18 cellular contexts compared by ENCODE assay signal in genomic region chr7:12942599-12942998, GRCh38.
A peak's percentile ranks its signal among the peaks of the same experiment; 100 is the strongest.
DNase-seq lines count a peak whose midpoint lies in the region; FAIRE-seq and TF ChIP-seq lines count a peak whose summit lies in the region.
"Had no signal": no experiment of that assay in that cellular context is flagged by ENCODE, and none has a peak within 500 bp of the region (broad histone marks: within the 10 kb centered on the region; RNA-seq: fewer than 3 reads in every experiment).

No MANE protein-coding gene starts in this region.

- dilution Hi-C loops in keratinocyte (cut with MboI; ENCODE audit: extremely low pct_ligation_motif_present, low sequenced_read_pairs) = no loop called here

- no peak overlapping the region for H3K4me3 Mint-ChIP-seq in activated naive CD8-positive, alpha-beta T cell treated with anti-CD3 and anti-CD28 coated beads for 36 hours
- H3K4me3 Mint-ChIP-seq: activated naive CD4-positive, alpha-beta T cell treated with anti-CD3 and anti-CD28 coated beads, Interleukin-2, amount 50 U/mL, for 24 hours; dendritic cell treated with granulocyte-macrophage colony-stimulating factor and Interleukin-4, amounts not matched to agents 40 ng/mL and 50 ng/mL, for 4 days; naive thymus-derived CD4-positive, alpha-beta T cell had no signal

- H2AFZ ChIP-seq in keratinocyte (ENCODE audit: control insufficient read depth, low read length) = peak overlapping the region; percentile 14
- H2AFZ ChIP-seq: PC-9 had no signal

- H3K36me3 Mint-ChIP-seq in activated naive CD8-positive, alpha-beta T cell treated with anti-CD3 and anti-CD28 coated beads for 36 hours = no peaks in the 10 kb centered on the region
- H3K36me3 Mint-ChIP-seq: activated naive CD4-positive, alpha-beta T cell treated with anti-CD3 and anti-CD28 coated beads, Interleukin-2, amount 50 U/mL, for 24 hours; naive thymus-derived CD4-positive, alpha-beta T cell had no signal

- H3K27ac ChIP-seq in keratinocyte (ENCODE audit: control insufficient read depth, insufficient read depth, low read length) = peak overlapping the region; percentile 85
- peak overlapping the region; percentile 22 to 50 (median 44) for H3K27ac ChIP-seq in transverse colon
- H3K27ac ChIP-seq: PC-9, upper lobe of left lung had no signal

- H3K4me3 ChIP-seq in keratinocyte (ENCODE audit: control insufficient read depth in 2 of 3, extremely low read depth in 1 of 3, insufficient read depth in 2 of 3, low read depth in 1 of 3, low read length in 3 of 3) = no peak overlapping the region
- no peak overlapping the region for H3K4me3 ChIP-seq in transverse colon
- H3K4me3 ChIP-seq: PC-9, upper lobe of left lung had no signal

- H3K79me2 ChIP-seq in keratinocyte (ENCODE audit: control insufficient read depth, insufficient read depth, low read length) = no peaks in the 10 kb centered on the region

- peaks cover 29% of the 10 kb centered on the region for H3K4me1 ChIP-seq in keratinocyte (ENCODE audit: control insufficient read depth, extremely low read depth, insufficient read depth, low read length)
- H3K4me1 ChIP-seq in transverse colon = peaks cover 0 to 19% (median 0%) of the 10 kb centered on the region in 4 donors
- H3K4me1 ChIP-seq: upper lobe of left lung had no signal

- no peaks in the 10 kb centered on the region for H3K9me1 ChIP-seq in keratinocyte (ENCODE audit: control insufficient read depth, extremely low read depth, insufficient read depth, low read length)

- TF ChIP-seq POLR2A in transverse colon (IDR thresholded peaks at IDR 0.05) = no peak

- no peaks in the 10 kb centered on the region for H3K9me3 Mint-ChIP-seq in activated naive CD8-positive, alpha-beta T cell treated with anti-CD3 and anti-CD28 coated beads for 36 hours
- H3K9me3 Mint-ChIP-seq: activated naive CD4-positive, alpha-beta T cell treated with anti-CD3 and anti-CD28 coated beads, Interleukin-2, amount 50 U/mL, for 24 hours had no signal

- no peak for FAIRE-seq in keratinocyte (lab: Jason Lieb, UNC)
- FAIRE-seq: A204.1, D721Med had no signal

- H3K27me3 ChIP-seq in keratinocyte (ENCODE audit: control insufficient read depth, extremely low read depth, insufficient read depth, low read length) (no peaks in the 10 kb centered on the region), transverse colon (no peaks in the 10 kb centered on the region)
- H3K27me3 ChIP-seq: upper lobe of left lung had no signal

- in situ Hi-C loops in transverse colon (cut with MboI; ENCODE audit: low pct_ligation_motif_present in 1 of 4, low pct_unique_long_range_greater_than_20kb in 1 of 4, low sequenced_read_pairs in 3 of 4) = no loop called here

- H3K27ac Mint-ChIP-seq in activated naive CD8-positive, alpha-beta T cell treated with anti-CD3 and anti-CD28 coated beads for 36 hours = no peak overlapping the region
- H3K27ac Mint-ChIP-seq: activated naive CD4-positive, alpha-beta T cell treated with anti-CD3 and anti-CD28 coated beads, Interleukin-2, amount 50 U/mL, for 24 hours; dendritic cell treated with granulocyte-macrophage colony-stimulating factor and Interleukin-4, amounts not matched to agents 40 ng/mL and 50 ng/mL, for 4 days; naive thymus-derived CD4-positive, alpha-beta T cell had no signal

- H3K27me3 Mint-ChIP-seq in activated naive CD8-positive, alpha-beta T cell treated with anti-CD3 and anti-CD28 coated beads for 36 hours = no peaks in the 10 kb centered on the region
- H3K27me3 Mint-ChIP-seq: dendritic cell treated with granulocyte-macrophage colony-stimulating factor and Interleukin-4, amounts not matched to agents 40 ng/mL and 50 ng/mL, for 4 days had no signal

- DNase-seq in NCI-H748 (lab: John Stamatoyannopoulos, UW; ENCODE audit: unreplicated experiment) (peak; percentile 49), NCI-H748 treated with DMSO at 0.1 percent for 48 hours (lab: John Stamatoyannopoulos, UW) (no peak), SHP77 (lab: John Stamatoyannopoulos, UW) (peak; percentile 53 to 61), keratinocyte (ENCODE audit: low read depth, low spot score) (no peak), transverse colon (no peak), OCI-M2 (lab: John Stamatoyannopoulos, UW; ENCODE audit: unreplicated experiment) (no peak)
- DNase-seq in activated naive CD8-positive, alpha-beta T cell treated with anti-CD3 and anti-CD28 coated beads for 36 hours = no peak
- DNase-seq in stimulated activated CD4-positive, alpha-beta T cell treated with anti-CD3 and anti-CD28 coated beads, Interleukin-2, amount 100 ng/mL, for 24 hours = no peak
- DNase-seq: activated CD8-positive, alpha-beta memory T cell treated with anti-CD3 and anti-CD28 coated beads for 24 hours; naive thymus-derived CD4-positive, alpha-beta T cell; NCI-H187; PC-9; T-helper 9 cell; upper lobe of left lung had no signal

- H3K9ac ChIP-seq in keratinocyte (ENCODE audit: control insufficient read depth, extremely low read depth, insufficient read depth, low read length) = no peak overlapping the region

- TF ChIP-seq EP300 in transverse colon (IDR thresholded peaks at IDR 0.05; ENCODE audit: low read depth) = no peak

- intact Hi-C loops in transverse colon (cut with DNase I; ENCODE audit: low total_unique reads) = no loop called here

- H4K20me1 ChIP-seq in keratinocyte (ENCODE audit: control insufficient read depth, extremely low read depth, insufficient read depth, low read length) = no peaks in the 10 kb centered on the region

- H3K4me2 ChIP-seq in keratinocyte (ENCODE audit: control insufficient read depth, extremely low read depth, insufficient read depth, low read depth, low read length) = no peak overlapping the region
- H3K4me2 ChIP-seq: PC-9 had no signal

- 38 to 43% methylated on average over 3 of the region's 3 CpGs for WGBS in transverse colon (ENCODE audit: low coverage in 1 of 2), 2 donors

- TF ChIP-seq CTCF in keratinocyte (optimal IDR thresholded peaks at IDR 0.05 in 1 of 3, IDR thresholded peaks at IDR 0.05 in 1 of 3, conservative IDR thresholded peaks at IDR 0.05 in 1 of 3; ENCODE audit: extremely low read depth in 1 of 3, insufficient read depth in 2 of 3, low read length in 3 of 3) (no peak), transverse colon (IDR thresholded peaks at IDR 0.05) (no peak)

- H3K36me3 ChIP-seq in keratinocyte (ENCODE audit: control insufficient read depth in 2 of 2, extremely low read depth in 1 of 2, insufficient read depth in 2 of 2, low read length in 2 of 2) = no peaks in the 10 kb centered on the region
- H3K36me3 ChIP-seq in transverse colon = no peaks in the 10 kb centered on the region
- H3K36me3 ChIP-seq: upper lobe of left lung had no signal

- no peaks in the 10 kb centered on the region for H3K4me1 Mint-ChIP-seq in activated naive CD8-positive, alpha-beta T cell treated with anti-CD3 and anti-CD28 coated beads for 36 hours
- H3K4me1 Mint-ChIP-seq: activated naive CD4-positive, alpha-beta T cell treated with anti-CD3 and anti-CD28 coated beads, Interleukin-2, amount 50 U/mL, for 24 hours; naive thymus-derived CD4-positive, alpha-beta T cell had no signal

- no peaks in the 10 kb centered on the region for H3K9me3 ChIP-seq in keratinocyte (ENCODE audit: control insufficient read depth, low read depth, low read length)
- no peaks in the 10 kb centered on the region for H3K9me3 ChIP-seq in transverse colon
- H3K9me3 ChIP-seq: upper lobe of left lung had no signal

Comparison
In these comparisons a context has a peak if more than half of its experiments do, and no peak if none do; other contexts are left out.
1. DNase-seq: peak in NCI-H748 (single experiment) and SHP77 (2 of 2); none in NCI-H748 treated with DMSO at 0.1 percent for 48 hours (single experiment), keratinocyte (single experiment), transverse colon (single experiment), OCI-M2 (single experiment), activated naive CD8-positive, alpha-beta T cell treated with anti-CD3 and anti-CD28 coated beads for 36 hours (single experiment) and stimulated activated CD4-positive, alpha-beta T cell treated with anti-CD3 and anti-CD28 coated beads, Interleukin-2, amount 100 ng/mL, for 24 hours (0 of 2).